In the genomic region with DNA sequence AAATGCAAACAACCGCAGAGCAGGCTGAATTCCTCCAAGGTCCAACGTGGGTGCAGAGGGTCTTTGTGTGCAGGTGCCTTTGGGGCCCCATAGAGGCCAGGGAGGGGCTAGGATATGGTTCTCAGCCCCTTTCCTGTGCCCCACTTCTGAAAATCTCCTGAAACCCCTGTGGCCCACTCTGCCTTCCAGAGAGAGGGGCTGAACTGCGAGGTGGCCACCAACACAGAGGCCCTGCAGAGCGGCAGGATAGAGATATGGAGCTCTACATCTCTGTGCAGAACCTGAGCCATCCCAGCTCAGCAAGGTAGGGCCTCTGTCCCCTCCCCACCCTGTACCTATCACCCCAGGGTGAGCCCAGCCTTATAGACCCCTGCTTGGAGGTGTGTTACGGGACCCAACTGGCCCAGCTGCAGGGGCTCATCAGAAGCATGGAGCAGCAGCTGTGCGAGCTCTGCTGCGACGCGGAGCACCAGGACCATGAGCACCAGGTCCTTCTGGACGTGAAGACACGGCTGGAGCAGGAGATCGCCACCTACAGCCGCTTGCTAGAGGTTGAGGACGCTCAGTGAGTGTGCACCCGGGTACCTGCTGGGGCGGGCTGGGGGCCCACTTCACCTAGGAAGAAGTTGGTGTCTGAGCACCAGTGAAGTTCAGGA, we compare ENCODE assay signal across 1 cellular context.
TF ChIP-seq lines count a peak whose summit lies in the region.

No MANE protein-coding gene starts in this region.

TF ChIP-seq in GM23338, 12 proteins besides CTCF, POLR2A, EP300 and RAD21 (continued from another document):
- TF ChIP-seq, protein P1, sequence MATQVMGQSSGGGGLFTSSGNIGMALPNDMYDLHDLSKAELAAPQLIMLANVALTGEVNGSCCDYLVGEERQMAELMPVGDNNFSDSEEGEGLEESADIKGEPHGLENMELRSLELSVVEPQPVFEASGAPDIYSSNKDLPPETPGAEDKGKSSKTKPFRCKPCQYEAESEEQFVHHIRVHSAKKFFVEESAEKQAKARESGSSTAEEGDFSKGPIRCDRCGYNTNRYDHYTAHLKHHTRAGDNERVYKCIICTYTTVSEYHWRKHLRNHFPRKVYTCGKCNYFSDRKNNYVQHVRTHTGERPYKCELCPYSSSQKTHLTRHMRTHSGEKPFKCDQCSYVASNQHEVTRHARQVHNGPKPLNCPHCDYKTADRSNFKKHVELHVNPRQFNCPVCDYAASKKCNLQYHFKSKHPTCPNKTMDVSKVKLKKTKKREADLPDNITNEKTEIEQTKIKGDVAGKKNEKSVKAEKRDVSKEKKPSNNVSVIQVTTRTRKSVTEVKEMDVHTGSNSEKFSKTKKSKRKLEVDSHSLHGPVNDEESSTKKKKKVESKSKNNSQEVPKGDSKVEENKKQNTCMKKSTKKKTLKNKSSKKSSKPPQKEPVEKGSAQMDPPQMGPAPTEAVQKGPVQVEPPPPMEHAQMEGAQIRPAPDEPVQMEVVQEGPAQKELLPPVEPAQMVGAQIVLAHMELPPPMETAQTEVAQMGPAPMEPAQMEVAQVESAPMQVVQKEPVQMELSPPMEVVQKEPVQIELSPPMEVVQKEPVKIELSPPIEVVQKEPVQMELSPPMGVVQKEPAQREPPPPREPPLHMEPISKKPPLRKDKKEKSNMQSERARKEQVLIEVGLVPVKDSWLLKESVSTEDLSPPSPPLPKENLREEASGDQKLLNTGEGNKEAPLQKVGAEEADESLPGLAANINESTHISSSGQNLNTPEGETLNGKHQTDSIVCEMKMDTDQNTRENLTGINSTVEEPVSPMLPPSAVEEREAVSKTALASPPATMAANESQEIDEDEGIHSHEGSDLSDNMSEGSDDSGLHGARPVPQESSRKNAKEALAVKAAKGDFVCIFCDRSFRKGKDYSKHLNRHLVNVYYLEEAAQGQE (IDR thresholded peaks at IDR 0.05; ENCODE audit: unreplicated experiment) = no peak
- TF ChIP-seq ZNF331 (CRISPR knock-in tag; IDR thresholded peaks at IDR 0.05; ENCODE audit: low read depth) (no peak), STAT1 (IDR thresholded peaks at IDR 0.05; ENCODE audit: unreplicated experiment) (no peak), CREB1 (CRISPR knock-in tag; IDR thresholded peaks at IDR 0.05; ENCODE audit: low read depth) (no peak), ZNF462 (CRISPR knock-in tag; IDR thresholded peaks at IDR 0.05) (no peak), POLR2AphosphoS5 (IDR thresholded peaks at IDR 0.05; ENCODE audit: low read depth) (no peak), EZH2 (IDR thresholded peaks at IDR 0.05; ENCODE audit: low read depth, unreplicated experiment) (no peak)
